Comparison of ENCODE assay signal across 1 cellular context in genomic region chr19:49362048-49362925, GRCh38.
TF ChIP-seq lines count a peak whose summit lies in the region.

Gene TEAD2, minus strand, starts transcription at chr19:49362416. Its CDS starts 2,341 bp downstream, at chr19:49360075.

TF ChIP-seq in HepG2, 621 proteins besides CTCF, POLR2A, EP300 and RAD21 (continued from another document):
- TF ChIP-seq HNRNPK (IDR thresholded peaks at IDR 0.05; ENCODE audit: low read depth, low read length, poor library complexity, severe bottlenecking), result peak; percentile 39
- no peak for TF ChIP-seq NCOA5 (CRISPR knock-in tag; IDR thresholded peaks at IDR 0.05)
- peak; percentile 42 for TF ChIP-seq HNRNPLL (IDR thresholded peaks at IDR 0.05; ENCODE audit: low read depth, low read length, poor library complexity, severe bottlenecking)
- TF ChIP-seq POLR2G (IDR thresholded peaks at IDR 0.05; ENCODE audit: low read depth, low read length), result peak; percentile 22; the same call in 1 of the 2 replicates
- peak; percentile 22; the same call in 1 of the 2 replicates for TF ChIP-seq ZFX (CRISPR knock-in tag; IDR thresholded peaks at IDR 0.05; ENCODE audit: low read depth)
- TF ChIP-seq, protein P1, sequence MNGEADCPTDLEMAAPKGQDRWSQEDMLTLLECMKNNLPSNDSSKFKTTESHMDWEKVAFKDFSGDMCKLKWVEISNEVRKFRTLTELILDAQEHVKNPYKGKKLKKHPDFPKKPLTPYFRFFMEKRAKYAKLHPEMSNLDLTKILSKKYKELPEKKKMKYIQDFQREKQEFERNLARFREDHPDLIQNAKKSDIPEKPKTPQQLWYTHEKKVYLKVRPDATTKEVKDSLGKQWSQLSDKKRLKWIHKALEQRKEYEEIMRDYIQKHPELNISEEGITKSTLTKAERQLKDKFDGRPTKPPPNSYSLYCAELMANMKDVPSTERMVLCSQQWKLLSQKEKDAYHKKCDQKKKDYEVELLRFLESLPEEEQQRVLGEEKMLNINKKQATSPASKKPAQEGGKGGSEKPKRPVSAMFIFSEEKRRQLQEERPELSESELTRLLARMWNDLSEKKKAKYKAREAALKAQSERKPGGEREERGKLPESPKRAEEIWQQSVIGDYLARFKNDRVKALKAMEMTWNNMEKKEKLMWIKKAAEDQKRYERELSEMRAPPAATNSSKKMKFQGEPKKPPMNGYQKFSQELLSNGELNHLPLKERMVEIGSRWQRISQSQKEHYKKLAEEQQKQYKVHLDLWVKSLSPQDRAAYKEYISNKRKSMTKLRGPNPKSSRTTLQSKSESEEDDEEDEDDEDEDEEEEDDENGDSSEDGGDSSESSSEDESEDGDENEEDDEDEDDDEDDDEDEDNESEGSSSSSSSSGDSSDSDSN (CRISPR knock-in tag; IDR thresholded peaks at IDR 0.05), result no peak
- peak; percentile 42; the same call in 1 of the 2 replicates for TF ChIP-seq ZNF777 (CRISPR knock-in tag; IDR thresholded peaks at IDR 0.05)
- TF ChIP-seq ZNF709 (CRISPR knock-in tag; IDR thresholded peaks at IDR 0.05), result no peak
- no peak for TF ChIP-seq SP4 (CRISPR knock-in tag; IDR thresholded peaks at IDR 0.05)
- no peak for TF ChIP-seq ZBTB44 (CRISPR knock-in tag; IDR thresholded peaks at IDR 0.05)
- TF ChIP-seq ZNF558 (CRISPR knock-in tag; IDR thresholded peaks at IDR 0.05; ENCODE audit: borderline replicate concordance), result 0 out of 2 replicates have a peak, but pooled peaks have one; percentile 58
- TF ChIP-seq ZSCAN29 (CRISPR knock-in tag; conservative IDR thresholded peaks at IDR 0.05), result 0 out of 2 replicates have a peak, but pooled peaks have one; percentile 7
- 0 out of 2 replicates have a peak, but pooled peaks have one; percentile 6 for TF ChIP-seq KDM5A (IDR thresholded peaks at IDR 0.05; ENCODE audit: borderline replicate concordance, low read length)
- TF ChIP-seq, protein P2, sequence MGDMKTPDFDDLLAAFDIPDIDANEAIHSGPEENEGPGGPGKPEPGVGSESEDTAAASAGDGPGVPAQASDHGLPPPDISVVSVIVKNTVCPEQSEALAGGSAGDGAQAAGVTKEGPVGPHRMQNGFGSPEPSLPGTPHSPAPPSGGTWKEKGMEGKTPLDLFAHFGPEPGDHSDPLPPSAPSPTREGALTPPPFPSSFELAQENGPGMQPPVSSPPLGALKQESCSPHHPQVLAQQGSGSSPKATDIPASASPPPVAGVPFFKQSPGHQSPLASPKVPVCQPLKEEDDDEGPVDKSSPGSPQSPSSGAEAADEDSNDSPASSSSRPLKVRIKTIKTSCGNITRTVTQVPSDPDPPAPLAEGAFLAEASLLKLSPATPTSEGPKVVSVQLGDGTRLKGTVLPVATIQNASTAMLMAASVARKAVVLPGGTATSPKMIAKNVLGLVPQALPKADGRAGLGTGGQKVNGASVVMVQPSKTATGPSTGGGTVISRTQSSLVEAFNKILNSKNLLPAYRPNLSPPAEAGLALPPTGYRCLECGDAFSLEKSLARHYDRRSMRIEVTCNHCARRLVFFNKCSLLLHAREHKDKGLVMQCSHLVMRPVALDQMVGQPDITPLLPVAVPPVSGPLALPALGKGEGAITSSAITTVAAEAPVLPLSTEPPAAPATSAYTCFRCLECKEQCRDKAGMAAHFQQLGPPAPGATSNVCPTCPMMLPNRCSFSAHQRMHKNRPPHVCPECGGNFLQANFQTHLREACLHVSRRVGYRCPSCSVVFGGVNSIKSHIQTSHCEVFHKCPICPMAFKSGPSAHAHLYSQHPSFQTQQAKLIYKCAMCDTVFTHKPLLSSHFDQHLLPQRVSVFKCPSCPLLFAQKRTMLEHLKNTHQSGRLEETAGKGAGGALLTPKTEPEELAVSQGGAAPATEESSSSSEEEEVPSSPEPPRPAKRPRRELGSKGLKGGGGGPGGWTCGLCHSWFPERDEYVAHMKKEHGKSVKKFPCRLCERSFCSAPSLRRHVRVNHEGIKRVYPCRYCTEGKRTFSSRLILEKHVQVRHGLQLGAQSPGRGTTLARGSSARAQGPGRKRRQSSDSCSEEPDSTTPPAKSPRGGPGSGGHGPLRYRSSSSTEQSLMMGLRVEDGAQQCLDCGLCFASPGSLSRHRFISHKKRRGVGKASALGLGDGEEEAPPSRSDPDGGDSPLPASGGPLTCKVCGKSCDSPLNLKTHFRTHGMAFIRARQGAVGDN (CRISPR knock-in tag; IDR thresholded peaks at IDR 0.05), result peak; percentile 46; the same call in 1 of the 2 replicates
- peak; percentile 63 for TF ChIP-seq AGO2 (optimal IDR thresholded peaks at IDR 0.05; ENCODE audit: low read depth, low read length)
- no peak for TF ChIP-seq LCORL (IDR thresholded peaks at IDR 0.05)
- peak; percentile 46 for TF ChIP-seq LCORL (CRISPR knock-in tag; IDR thresholded peaks at IDR 0.05)
- peak; percentile 42; the same call in 1 of the 2 replicates for TF ChIP-seq KDM2A (CRISPR knock-in tag; IDR thresholded peaks at IDR 0.05; ENCODE audit: borderline replicate concordance, low read depth)
- TF ChIP-seq PHF8 (CRISPR knock-in tag; IDR thresholded peaks at IDR 0.05), result peak; percentile 19; the same call in 1 of the 2 replicates
- no peak for TF ChIP-seq EHMT2 (IDR thresholded peaks at IDR 0.05; ENCODE audit: borderline replicate concordance, low read depth, low read length)
- 0 out of 2 replicates have a peak, but pooled peaks have one; percentile 3 for TF ChIP-seq ZNF274 (CRISPR knock-in tag; IDR thresholded peaks at IDR 0.05)
- TF ChIP-seq PATZ1 (CRISPR knock-in tag; IDR thresholded peaks at IDR 0.05), result peak; percentile 51; the same call in 1 of the 2 replicates
- TF ChIP-seq YEATS4 (CRISPR knock-in tag; IDR thresholded peaks at IDR 0.05; ENCODE audit: borderline replicate concordance), result peak; percentile 29; the same call in 1 of the 2 replicates
- peak; percentile 49; the same call in 1 of the 2 replicates for TF ChIP-seq ZNF563 (CRISPR knock-in tag; IDR thresholded peaks at IDR 0.05)
- TF ChIP-seq FOXK1 (CRISPR knock-in tag; IDR thresholded peaks at IDR 0.05; ENCODE audit: borderline replicate concordance, low read depth), result no peak
- no peak for TF ChIP-seq TIGD3 (CRISPR knock-in tag; IDR thresholded peaks at IDR 0.05; ENCODE audit: borderline replicate concordance)
- TF ChIP-seq ZNF383 (CRISPR knock-in tag; IDR thresholded peaks at IDR 0.05; ENCODE audit: borderline replicate concordance), result no peak
